ENCODE assay signal across 1 cellular context in genomic region chr2:240567872-240568677, GRCh38.
TF ChIP-seq lines count a peak whose summit lies in the region.

Gene RNPEPL1 (plus strand): TSS chr2:240568484. CDS start chr2:240568587, 103 bp downstream.

TF ChIP-seq in HepG2, 621 proteins besides CTCF, POLR2A, EP300 and RAD21 (continued from another document and continues in another):
- TF ChIP-seq ZBTB46 (CRISPR knock-in tag; IDR thresholded peaks at IDR 0.05; ENCODE audit: borderline replicate concordance) (no peak), FOSL1 (CRISPR knock-in tag; IDR thresholded peaks at IDR 0.05; ENCODE audit: borderline replicate concordance) (no peak), BCL6 (CRISPR knock-in tag; IDR thresholded peaks at IDR 0.05) (no peak), MTA1 (CRISPR knock-in tag; IDR thresholded peaks at IDR 0.05; ENCODE audit: borderline replicate concordance) (no peak), ZNF720 (CRISPR knock-in tag; IDR thresholded peaks at IDR 0.05) (no peak), ZNF550 (CRISPR knock-in tag; IDR thresholded peaks at IDR 0.05; ENCODE audit: borderline replicate concordance) (no peak), EHMT2 (IDR thresholded peaks at IDR 0.05; ENCODE audit: borderline replicate concordance, low read depth, low read length) (no peak), ZFP36L2 (CRISPR knock-in tag; IDR thresholded peaks at IDR 0.05) (no peak), THYN1 (CRISPR knock-in tag; IDR thresholded peaks at IDR 0.05; ENCODE audit: borderline replicate concordance, low read depth) (no peak), NKX3-1 (CRISPR knock-in tag; IDR thresholded peaks at IDR 0.05) (no peak), ZNF512 (CRISPR knock-in tag; IDR thresholded peaks at IDR 0.05) (peak; percentile 6; the same call in 1 of the 2 replicates), ATAD3A (CRISPR knock-in tag; IDR thresholded peaks at IDR 0.05) (peak; percentile 7; the same call in 1 of the 2 replicates), ZBTB34 (CRISPR knock-in tag; IDR thresholded peaks at IDR 0.05) (no peak), ZNF235 (CRISPR knock-in tag; IDR thresholded peaks at IDR 0.05; ENCODE audit: borderline replicate concordance) (0 out of 2 replicates have a peak, but pooled peaks have one; percentile 41), ZMYM2 (CRISPR knock-in tag; IDR thresholded peaks at IDR 0.05) (no peak), ATF7 (IDR thresholded peaks at IDR 0.05) (no peak), ATF7 (CRISPR knock-in tag; IDR thresholded peaks at IDR 0.05) (no peak), MIER2 (CRISPR knock-in tag; IDR thresholded peaks at IDR 0.05) (no peak), ZNF543 (CRISPR knock-in tag; IDR thresholded peaks at IDR 0.05) (no peak), TCF12 (IDR thresholded peaks at IDR 0.05) (no peak), TCF12 (CRISPR knock-in tag; IDR thresholded peaks at IDR 0.05) (0 out of 2 replicates have a peak, but pooled peaks have one; percentile 4), KLF16 (CRISPR knock-in tag; IDR thresholded peaks at IDR 0.05) (no peak; a peak in 1 of 4 replicates), ZNF547 (CRISPR knock-in tag; IDR thresholded peaks at IDR 0.05) (no peak), KAT8 (CRISPR knock-in tag; IDR thresholded peaks at IDR 0.05) (no peak), ZNF879 (CRISPR knock-in tag; IDR thresholded peaks at IDR 0.05) (no peak), ZNF263 (CRISPR knock-in tag; IDR thresholded peaks at IDR 0.05) (peak; percentile 29; the same call in 1 of the 2 replicates), FOXJ3 (CRISPR knock-in tag; IDR thresholded peaks at IDR 0.05; ENCODE audit: borderline replicate concordance) (no peak), RARG (CRISPR knock-in tag; IDR thresholded peaks at IDR 0.05; ENCODE audit: low read depth) (no peak), HNRNPH1 (optimal IDR thresholded peaks at IDR 0.05; ENCODE audit: low read depth, low read length) (no peak), MTF2 (CRISPR knock-in tag; IDR thresholded peaks at IDR 0.05; ENCODE audit: borderline replicate concordance) (peak; percentile 72; the same call in 1 of the 2 replicates), ZNF205 (CRISPR knock-in tag; IDR thresholded peaks at IDR 0.05) (no peak), ZFY (CRISPR knock-in tag; IDR thresholded peaks at IDR 0.05) (no peak), KLF11 (CRISPR knock-in tag; IDR thresholded peaks at IDR 0.05) (no peak), ZNF660 (CRISPR knock-in tag; IDR thresholded peaks at IDR 0.05; ENCODE audit: borderline replicate concordance, low read depth) (no peak), SUZ12 (IDR thresholded peaks at IDR 0.05; ENCODE audit: low read depth, low read length) (no peak), ONECUT2 (CRISPR knock-in tag; IDR thresholded peaks at IDR 0.05) (no peak), ZNF614 (CRISPR knock-in tag; IDR thresholded peaks at IDR 0.05; ENCODE audit: borderline replicate concordance) (no peak), SATB2 (CRISPR knock-in tag; IDR thresholded peaks at IDR 0.05) (no peak), HMG20B (CRISPR knock-in tag; conservative IDR thresholded peaks at IDR 0.05) (no peak), ZNF646 (CRISPR knock-in tag; IDR thresholded peaks at IDR 0.05) (no peak), ARHGAP35 (CRISPR knock-in tag; IDR thresholded peaks at IDR 0.05; ENCODE audit: borderline replicate concordance) (0 out of 2 replicates have a peak, but pooled peaks have one; percentile 37), AGO1 (IDR thresholded peaks at IDR 0.05; ENCODE audit: low read depth, low read length, poor library complexity, severe bottlenecking) (no peak), ZNF589 (CRISPR knock-in tag; conservative IDR thresholded peaks at IDR 0.05) (no peak), ZNF615 (CRISPR knock-in tag; IDR thresholded peaks at IDR 0.05; ENCODE audit: borderline replicate concordance) (no peak)
- TF ChIP-seq, protein P1, sequence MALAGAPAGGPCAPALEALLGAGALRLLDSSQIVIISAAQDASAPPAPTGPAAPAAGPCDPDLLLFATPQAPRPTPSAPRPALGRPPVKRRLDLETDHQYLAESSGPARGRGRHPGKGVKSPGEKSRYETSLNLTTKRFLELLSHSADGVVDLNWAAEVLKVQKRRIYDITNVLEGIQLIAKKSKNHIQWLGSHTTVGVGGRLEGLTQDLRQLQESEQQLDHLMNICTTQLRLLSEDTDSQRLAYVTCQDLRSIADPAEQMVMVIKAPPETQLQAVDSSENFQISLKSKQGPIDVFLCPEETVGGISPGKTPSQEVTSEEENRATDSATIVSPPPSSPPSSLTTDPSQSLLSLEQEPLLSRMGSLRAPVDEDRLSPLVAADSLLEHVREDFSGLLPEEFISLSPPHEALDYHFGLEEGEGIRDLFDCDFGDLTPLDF (CRISPR knock-in tag; IDR thresholded peaks at IDR 0.05) = no peak
- TF ChIP-seq, protein P2, sequence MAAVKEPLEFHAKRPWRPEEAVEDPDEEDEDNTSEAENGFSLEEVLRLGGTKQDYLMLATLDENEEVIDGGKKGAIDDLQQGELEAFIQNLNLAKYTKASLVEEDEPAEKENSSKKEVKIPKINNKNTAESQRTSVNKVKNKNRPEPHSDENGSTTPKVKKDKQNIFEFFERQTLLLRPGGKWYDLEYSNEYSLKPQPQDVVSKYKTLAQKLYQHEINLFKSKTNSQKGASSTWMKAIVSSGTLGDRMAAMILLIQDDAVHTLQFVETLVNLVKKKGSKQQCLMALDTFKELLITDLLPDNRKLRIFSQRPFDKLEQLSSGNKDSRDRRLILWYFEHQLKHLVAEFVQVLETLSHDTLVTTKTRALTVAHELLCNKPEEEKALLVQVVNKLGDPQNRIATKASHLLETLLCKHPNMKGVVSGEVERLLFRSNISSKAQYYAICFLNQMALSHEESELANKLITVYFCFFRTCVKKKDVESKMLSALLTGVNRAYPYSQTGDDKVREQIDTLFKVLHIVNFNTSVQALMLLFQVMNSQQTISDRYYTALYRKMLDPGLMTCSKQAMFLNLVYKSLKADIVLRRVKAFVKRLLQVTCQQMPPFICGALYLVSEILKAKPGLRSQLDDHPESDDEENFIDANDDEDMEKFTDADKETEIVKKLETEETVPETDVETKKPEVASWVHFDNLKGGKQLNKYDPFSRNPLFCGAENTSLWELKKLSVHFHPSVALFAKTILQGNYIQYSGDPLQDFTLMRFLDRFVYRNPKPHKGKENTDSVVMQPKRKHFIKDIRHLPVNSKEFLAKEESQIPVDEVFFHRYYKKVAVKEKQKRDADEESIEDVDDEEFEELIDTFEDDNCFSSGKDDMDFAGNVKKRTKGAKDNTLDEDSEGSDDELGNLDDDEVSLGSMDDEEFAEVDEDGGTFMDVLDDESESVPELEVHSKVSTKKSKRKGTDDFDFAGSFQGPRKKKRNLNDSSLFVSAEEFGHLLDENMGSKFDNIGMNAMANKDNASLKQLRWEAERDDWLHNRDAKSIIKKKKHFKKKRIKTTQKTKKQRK (IDR thresholded peaks at IDR 0.05; ENCODE audit: low read length) = no peak
- TF ChIP-seq, protein P3, sequence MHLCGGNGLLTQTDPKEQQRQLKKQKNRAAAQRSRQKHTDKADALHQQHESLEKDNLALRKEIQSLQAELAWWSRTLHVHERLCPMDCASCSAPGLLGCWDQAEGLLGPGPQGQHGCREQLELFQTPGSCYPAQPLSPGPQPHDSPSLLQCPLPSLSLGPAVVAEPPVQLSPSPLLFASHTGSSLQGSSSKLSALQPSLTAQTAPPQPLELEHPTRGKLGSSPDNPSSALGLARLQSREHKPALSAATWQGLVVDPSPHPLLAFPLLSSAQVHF (CRISPR knock-in tag; IDR thresholded peaks at IDR 0.05) = no peak
- TF ChIP-seq, protein P4, sequence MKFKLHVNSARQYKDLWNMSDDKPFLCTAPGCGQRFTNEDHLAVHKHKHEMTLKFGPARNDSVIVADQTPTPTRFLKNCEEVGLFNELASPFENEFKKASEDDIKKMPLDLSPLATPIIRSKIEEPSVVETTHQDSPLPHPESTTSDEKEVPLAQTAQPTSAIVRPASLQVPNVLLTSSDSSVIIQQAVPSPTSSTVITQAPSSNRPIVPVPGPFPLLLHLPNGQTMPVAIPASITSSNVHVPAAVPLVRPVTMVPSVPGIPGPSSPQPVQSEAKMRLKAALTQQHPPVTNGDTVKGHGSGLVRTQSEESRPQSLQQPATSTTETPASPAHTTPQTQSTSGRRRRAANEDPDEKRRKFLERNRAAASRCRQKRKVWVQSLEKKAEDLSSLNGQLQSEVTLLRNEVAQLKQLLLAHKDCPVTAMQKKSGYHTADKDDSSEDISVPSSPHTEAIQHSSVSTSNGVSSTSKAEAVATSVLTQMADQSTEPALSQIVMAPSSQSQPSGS (CRISPR knock-in tag; IDR thresholded peaks at IDR 0.05) = no peak
